In genomic region chr6:130872250-130873095, GRCh38 we compare ENCODE assay signal across 8 cellular contexts. TPM values are rescaled to one million over a fixed set of nuclear protein-coding genes. Genes with fewer than 3 reads are reported as not detected.
A peak's percentile ranks its signal among the peaks of the same experiment; 100 is the strongest.
DNase-seq lines count a peak whose midpoint lies in the region; ATAC-seq and TF ChIP-seq lines count a peak whose summit lies in the region.

No MANE protein-coding gene starts in this region.

- H3K9me3 ChIP-seq in A673 (ENCODE audit: low read depth, low read length, poor library complexity, severe bottlenecking): no peaks in the 10 kb centered on the region
- H3K9me3 ChIP-seq in RWPE2 (ENCODE audit: severe bottlenecking): no peaks in the 10 kb centered on the region
- no peaks in the 10 kb centered on the region for H3K9me3 ChIP-seq in prostate gland

- no peak overlapping the region for H3K4me3 ChIP-seq in A673 (ENCODE audit: low read depth, low read length, poor library complexity, severe bottlenecking)
- no peak overlapping the region for H3K4me3 ChIP-seq in RWPE2 (ENCODE audit: severe bottlenecking)
- H3K4me3 ChIP-seq in prostate gland: no peak overlapping the region

- CTCF ChIA-PET in A673 (lab: Charles Lee): interaction anchor here (0.6 to 2.0 kb wide), 2 partner anchors 12 to 13 kb away, joined by 4 to 6 read pairs; no protein-coding TSS in a partner anchor

- POLR2A ChIA-PET in A673 (lab: Charles Lee; ENCODE audit: low non-redundant PET): no interaction called here

- peaks cover 3% of the 10 kb centered on the region for H3K4me1 ChIP-seq in A673 (ENCODE audit: insufficient read depth, low read length, poor library complexity, severe bottlenecking)
- H3K4me1 ChIP-seq in RWPE2 (ENCODE audit: insufficient read depth, poor library complexity, severe bottlenecking): no peaks in the 10 kb centered on the region
- H3K4me1 ChIP-seq in prostate gland (replicated peaks): no peaks in the 10 kb centered on the region

- WGBS in prostate gland: 70% methylated on average over 8 of the region's 8 CpGs

- H3K27ac ChIP-seq in A673 (ENCODE audit: low read depth, low read length, poor library complexity, severe bottlenecking): no peak overlapping the region
- no peak overlapping the region for H3K27ac ChIP-seq in RWPE2 (ENCODE audit: poor library complexity, severe bottlenecking)
- no peak overlapping the region for H3K27ac ChIP-seq in prostate gland

- DNase-seq in A673 (ENCODE audit: low spot score): peak; percentile 68
- no peak for DNase-seq in RWPE2 (ENCODE audit: low spot score)
- DNase-seq in activated gamma-delta T cell treated with anti-CD3 and anti-CD28 coated beads, Interleukin-2, amount 50 U/mL, for 16 hours (ENCODE audit: low read depth): peak; percentile 60
- DNase-seq in head of caudate nucleus: peak; percentile 38 to 92 (median 80)
- peak; percentile 39 for DNase-seq in prostate gland (ENCODE audit: low spot score)
- DNase-seq in epidermal melanocyte (ENCODE audit: insufficient read length, low spot score): no peak

- intact Hi-C loops in A673 (cut with micrococcal nuclease; ENCODE audit: unreplicated experiment): loop anchor here (10.0 kb wide), 1 partner anchor 548 kb away; no protein-coding TSS in a partner anchor
- intact Hi-C loops in head of caudate nucleus (cut with DNase I): no loop called here
- intact Hi-C loops in prostate gland (cut with DNase I): loop anchor here (5.0 kb wide), 1 partner anchor 550 kb away; no protein-coding TSS in a partner anchor

- H3K36me3 ChIP-seq in A673 (ENCODE audit: insufficient read depth, low read length, poor library complexity, severe bottlenecking) (no peaks in the 10 kb centered on the region), RWPE2 (ENCODE audit: low read depth) (no peaks in the 10 kb centered on the region), prostate gland (no peaks in the 10 kb centered on the region)

- no peaks in the 10 kb centered on the region for H3K27me3 ChIP-seq in A673 (replicated peaks; ENCODE audit: insufficient read depth, low read depth, low read length, poor library complexity)
- H3K27me3 ChIP-seq in RWPE2 (ENCODE audit: insufficient read depth, poor library complexity, severe bottlenecking): no peaks in the 10 kb centered on the region
- no peaks in the 10 kb centered on the region for H3K27me3 ChIP-seq in prostate gland (replicated peaks; ENCODE audit: insufficient read depth)

- TF ChIP-seq CTCF in A673 (conservative IDR thresholded peaks at IDR 0.05; ENCODE audit: low read depth, low read length): peak; percentile 98
- peak; percentile 96 for TF ChIP-seq CTCF in RWPE2 (IDR thresholded peaks at IDR 0.05; ENCODE audit: poor library complexity, severe bottlenecking)
- peak; percentile 37 to 64 (median 44) for TF ChIP-seq CTCF in prostate gland (IDR thresholded peaks at IDR 0.05)

- no TSS peak for BruUV-seq in A673 (replicated peaks; lab: Mats Ljungman, UMichigan)

- ATAC-seq in GM18498 (IDR thresholded peaks at IDR 0.05; ENCODE audit: unreplicated experiment) (peak; percentile 63), HG03565 (IDR thresholded peaks at IDR 0.05; ENCODE audit: unreplicated experiment) (peak; percentile 84), RWPE2 (ENCODE audit: low read depth) (peak; percentile 55; the same call in 1 of the 3 replicates)

- TF ChIP-seq POLR2A in prostate gland (IDR thresholded peaks at IDR 0.05): no peak

RNA-seq across cellular contexts. Expression of gene SMLR1, which starts 45.3 kb away (rescaled TPM):
- total RNA-seq in A673 (2021): not detected in 2 replicates
- total RNA-seq in prostate gland: under 1 TPM in 1 of 2 donors, not detected in 1; 0.28 TPM

Comparison
In these comparisons a context has a peak if more than half of its experiments do, and no peak if none do; other contexts are left out.
1. DNase-seq: peak in A673 (single experiment), activated gamma-delta T cell treated with anti-CD3 and anti-CD28 coated beads, Interleukin-2, amount 50 U/mL, for 16 hours (single experiment), head of caudate nucleus (42 of 42) and prostate gland (single experiment); none in RWPE2 (single experiment) and epidermal melanocyte (single experiment).
2. CTCF ChIP-seq: peak in every context shown above with its lines; median percentile 98 in A673; 96 in RWPE2; 44 in prostate gland.
3. Peak in every context shown above with its lines, with median percentiles within 50 percentile points of each other: ATAC-seq.